In the genomic region with DNA sequence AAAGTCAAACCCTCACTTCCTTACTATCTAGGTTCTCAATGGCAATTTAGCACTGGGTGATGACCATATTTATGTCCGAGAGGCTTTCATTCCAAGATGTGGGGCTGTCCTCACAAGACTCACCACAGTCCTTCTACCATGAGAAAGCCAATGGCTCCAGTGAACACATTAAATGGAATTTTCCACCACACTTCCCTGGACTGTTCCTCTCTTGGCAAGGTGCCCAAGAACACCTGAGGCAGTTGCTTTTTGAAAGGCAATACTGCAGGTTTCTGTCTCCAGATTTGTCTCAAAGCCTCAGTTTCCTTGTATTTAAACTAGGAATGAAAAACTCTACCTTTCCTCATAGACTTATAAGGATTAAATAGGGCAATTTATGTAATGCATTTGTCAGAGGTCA, we compare ENCODE assay signal across 28 cellular contexts. TPM values are rescaled to one million over a fixed set of nuclear protein-coding genes. Genes with fewer than 3 reads are reported as not detected.
A peak's percentile ranks its signal among the peaks of the same experiment; 100 is the strongest.
DNase-seq lines count a peak whose midpoint lies in the region; ATAC-seq, FAIRE-seq and TF ChIP-seq lines count a peak whose summit lies in the region.
"Had no signal": no experiment of that assay in that cellular context is flagged by ENCODE, and none has a peak within 500 bp of the region (broad histone marks: within the 10 kb centered on the region; RNA-seq: fewer than 3 reads in every experiment).

No MANE protein-coding gene starts in this region.

- H4K91ac ChIP-seq in trophoblast cell (ENCODE audit: low read depth, low read length): no peak overlapping the region

- H4K12ac ChIP-seq in trophoblast cell (ENCODE audit: low read depth, low read length): no peak overlapping the region

- H3K9ac ChIP-seq in trophoblast cell (ENCODE audit: low read length): no peak overlapping the region
- H3K9ac ChIP-seq: BLaER1 treated with 17β-estradiol and CSF1 and Interleukin-3, amounts not matched to agents 10 nM and 100 nM had no signal

- no peaks in the 10 kb centered on the region for H3K27me3 ChIP-seq in trophoblast cell (ENCODE audit: insufficient read depth, low read length)
- H3K27me3 ChIP-seq: BLaER1 treated with 17β-estradiol and CSF1 and Interleukin-3, amounts not matched to agents 10 nM and 100 nM; ovary; Peyer's patch; SJCRH30 had no signal

- H2AK5ac ChIP-seq in trophoblast cell (ENCODE audit: low read length): no peak overlapping the region

- peak overlapping the region; percentile 54 for H3K18ac ChIP-seq in trophoblast cell (ENCODE audit: low read length)

- no peaks in the 10 kb centered on the region for H3K79me1 ChIP-seq in trophoblast cell (ENCODE audit: low read length)

- FAIRE-seq in GM12892 (lab: Jason Lieb, UNC): no peak
- FAIRE-seq: islet of Langerhans had no signal

- no peak overlapping the region for H3K4me2 ChIP-seq in trophoblast cell (ENCODE audit: low read length)
- H3K4me2 ChIP-seq: BLaER1 treated with 17β-estradiol and CSF1 and Interleukin-3, amounts not matched to agents 10 nM and 100 nM had no signal

- H2BK12ac ChIP-seq in trophoblast cell (ENCODE audit: low read length): no peak overlapping the region

- no peak overlapping the region for H3K14ac ChIP-seq in trophoblast cell (ENCODE audit: low read length)

- H3K4me3 ChIP-seq in epithelial cell of esophagus (ENCODE audit: low read length) (no peak overlapping the region), trophoblast cell (ENCODE audit: low read depth, low read length) (no peak overlapping the region)
- H3K4me3 ChIP-seq: BLaER1 treated with 17β-estradiol and CSF1 and Interleukin-3, amounts not matched to agents 10 nM and 100 nM; dorsolateral prefrontal cortex; lung; ovary; Peyer's patch; SJCRH30 had no signal

- peaks cover 2 to 10% of the 10 kb centered on the region in 2 experiments for H3K4me1 ChIP-seq in trophoblast cell (ENCODE audit: control insufficient read depth in 1 of 2, insufficient read depth in 2 of 2, low read length in 2 of 2)
- H3K4me1 ChIP-seq: BLaER1 treated with 17β-estradiol and CSF1 and Interleukin-3, amounts not matched to agents 10 nM and 100 nM; Peyer's patch had no signal

- DNase-seq in NCI-H510A treated with DMSO at 0.1 percent for 48 hours (lab: John Stamatoyannopoulos, UW) (peak; percentile 29), NCI-H510A (lab: John Stamatoyannopoulos, UW) (no peak), epithelial cell of esophagus (ENCODE audit: low read depth) (peak; percentile 52), trophoblast cell (no peak), GM12892 (ENCODE audit: insufficient read length) (no peak), COLO668 (lab: John Stamatoyannopoulos, UW; ENCODE audit: unreplicated experiment) (no peak)
- DNase-seq in activated CD4-positive, alpha-beta T cell treated with anti-CD3 and anti-CD28 coated beads, Interleukin-2, amount 50 U/mL, for 1 hour: no peak
- DNase-seq: ACHN; activated CD4-positive, alpha-beta T cell treated with anti-CD3 and anti-CD28 coated beads for 48 hours; activated naive CD8-positive, alpha-beta T cell treated with anti-CD3 and anti-CD28 coated beads, Interleukin-2, amount 50 U/mL, for 24 hours; Calu3; foreskin fibroblast; HFFc6; hippocampal formation; MM.1S; naive B cell; NCI-H146; ovary; Peyer's patch; SJCRH30; stimulated activated CD4-positive, alpha-beta T cell treated with anti-CD3 and anti-CD28 coated beads, Interleukin-2, amount 100 ng/mL, for 24 hours; stimulated activated naive CD4-positive, alpha-beta T cell had no signal

- H3K36me3 ChIP-seq in trophoblast cell (ENCODE audit: control insufficient read depth in 1 of 2, insufficient read depth in 2 of 2, low read length in 2 of 2): peaks cover 10 to 12% of the 10 kb centered on the region in 2 experiments
- H3K36me3 ChIP-seq: BLaER1 treated with 17β-estradiol and CSF1 and Interleukin-3, amounts not matched to agents 10 nM and 100 nM; ovary; Peyer's patch; SJCRH30 had no signal

- ATAC-seq in HG03457 (IDR thresholded peaks at IDR 0.05; ENCODE audit: unreplicated experiment): no peak
- ATAC-seq: activated naive CD8-positive, alpha-beta T cell treated with anti-CD3 and anti-CD28 coated beads, Interleukin-2, amount 50 U/mL, for 24 hours had no signal

- no peak overlapping the region for H2AFZ ChIP-seq in trophoblast cell (ENCODE audit: insufficient read depth, low read length, poor library complexity)

- H3K79me2 ChIP-seq in trophoblast cell (ENCODE audit: control insufficient read depth, insufficient read depth, low read length, poor library complexity): no peaks in the 10 kb centered on the region

- no peak for TF ChIP-seq POLR2A in GM12892 (IDR thresholded peaks at IDR 0.05; ENCODE audit: low read depth, low read length)

- H3K23ac ChIP-seq in trophoblast cell (ENCODE audit: low read length): no peak overlapping the region

- no peak overlapping the region for H4K8ac ChIP-seq in trophoblast cell (ENCODE audit: low read depth, low read length)

- peak overlapping the region; percentile 50 for H3K4ac ChIP-seq in trophoblast cell (ENCODE audit: low read depth, low read length)

- H2BK120ac ChIP-seq in trophoblast cell (ENCODE audit: insufficient read depth, low read length, poor library complexity): no peak overlapping the region

- TF ChIP-seq CTCF in epithelial cell of esophagus (IDR thresholded peaks at IDR 0.05; ENCODE audit: insufficient read depth, low read depth, low read length, missing control alignments): no peak

- H3K27ac ChIP-seq in trophoblast cell (ENCODE audit: low read depth, low read length): no peak overlapping the region
- H3K27ac ChIP-seq: BLaER1 treated with 17β-estradiol and CSF1 and Interleukin-3, amounts not matched to agents 10 nM and 100 nM; dorsolateral prefrontal cortex; epithelial cell of prostate; SJCRH30 had no signal

- WGBS in trophoblast cell (ENCODE audit: extremely low coverage, insufficient coverage, insufficient read length): no CpG with 5 or more reads among the region's 1 CpG

- no peaks in the 10 kb centered on the region for H3K9me3 ChIP-seq in trophoblast cell (ENCODE audit: insufficient read depth, low read depth, low read length)
- H3K9me3 ChIP-seq: BLaER1 treated with 17β-estradiol and CSF1 and Interleukin-3, amounts not matched to agents 10 nM and 100 nM; ovary; Peyer's patch; SJCRH30 had no signal

- H2BK5ac ChIP-seq in trophoblast cell (ENCODE audit: low read depth, low read length, poor library complexity): no peak overlapping the region

RNA-seq across cellular contexts. Expression of a gene that starts 24.2 kb away (rescaled TPM):
- 41.9 and 43.1 TPM in 2 replicates for polyA plus RNA-seq in trophoblast cell (2013)
- polyA plus RNA-seq in GM12892 (2012; ENCODE audit: missing spikeins): 4.2 TPM

Comparison
In these comparisons a context has a peak if more than half of its experiments do, and no peak if none do; other contexts are left out.
1. DNase-seq: peak in NCI-H510A treated with DMSO at 0.1 percent for 48 hours (single experiment) and epithelial cell of esophagus (single experiment); none in NCI-H510A (single experiment), trophoblast cell (0 of 2), GM12892 (single experiment), activated CD4-positive, alpha-beta T cell treated with anti-CD3 and anti-CD28 coated beads, Interleukin-2, amount 50 U/mL, for 1 hour (single experiment) and COLO668 (single experiment).